ENCODE assay signal across 7 cellular contexts in genomic region chr7:70736715-70737460, GRCh38.
DNase-seq lines count a peak whose midpoint lies in the region; ATAC-seq and TF ChIP-seq lines count a peak whose summit lies in the region.

No MANE protein-coding gene starts in this region.

- no peak overlapping the region for H2AFZ ChIP-seq in H9 (ENCODE audit: low read length)

- DNase-seq in H9 (no peak), brain microvascular endothelial cell (peak; percentile 56), kidney glomerular epithelial cell (lab: John Stamatoyannopoulos, UW) (peak; percentile 65), upper lobe of left lung (peak in 1 of 2 donors; percentile 36), NCI-H345 (lab: John Stamatoyannopoulos, UW) (no peak), GM13977 (ENCODE audit: low spot score) (no peak)

- no peak overlapping the region for H3K18ac ChIP-seq in H9 (ENCODE audit: insufficient read length, low read depth, low read length)

- in situ Hi-C loops in brain microvascular endothelial cell (cut with HindIII; ENCODE audit: low pct_ligation_motif_present, low sequenced_read_pairs) (no loop called here), GM13977 (cut with MboI; ENCODE audit: low pct_unique_long_range_greater_than_20kb, low sequenced_read_pairs, unreplicated experiment) (no loop called here)

- no peak overlapping the region for H2BK12ac ChIP-seq in H9 (ENCODE audit: insufficient read length, low read depth, low read length)

- H3K27ac Mint-ChIP-seq in H9, result peak overlapping the region in 2 of 3 experiments; percentile 50 to 84; a peak in 4 of 7 replicates

- H3K9me3 Mint-ChIP-seq in H9, result no peaks in the 10 kb centered on the region

- TF ChIP-seq EP300 in upper lobe of left lung (IDR thresholded peaks at IDR 0.05), result no peak

- WGBS in H9 (ENCODE audit: extremely low coverage, insufficient read length, low lambda C conversion rate), result no CpG with 5 or more reads among the region's 11 CpGs
- WGBS in upper lobe of left lung, 2 donors, result 23 to 24% methylated on average over 11 of the region's 11 CpGs

- no peaks in the 10 kb centered on the region for H3K23me2 ChIP-seq in H9 (ENCODE audit: insufficient read length, low read depth, low read length, poor library complexity, severe bottlenecking)

- no peak overlapping the region for H2BK5ac ChIP-seq in H9 (ENCODE audit: insufficient read length, low read length)

- no peak overlapping the region for H3K23ac ChIP-seq in H9 (ENCODE audit: insufficient read length, low read depth, low read length)

- H3K9me3 ChIP-seq in H9 (ENCODE audit: control insufficient read depth, low read depth, low read length) (no peaks in the 10 kb centered on the region), upper lobe of left lung (no peaks in the 10 kb centered on the region)

- no peak overlapping the region for H4K91ac ChIP-seq in H9 (ENCODE audit: insufficient read length, low read depth, low read length)

- ATAC-seq in upper lobe of left lung (ENCODE audit: low FRiP score in 2 of 2) (peak in 1 of 2 donors; percentile 88), HG02970 (IDR thresholded peaks at IDR 0.05; ENCODE audit: low FRiP score, unreplicated experiment) (no peak)

- H2BK20ac ChIP-seq in H9 (ENCODE audit: low read depth, low read length, poor library complexity, severe bottlenecking), result no peak overlapping the region

- H3K4me1 ChIP-seq in H9 (ENCODE audit: insufficient read depth, low read length), result peaks cover 12% of the 10 kb centered on the region; the same call in 1 of the 2 replicates
- H3K4me1 ChIP-seq in upper lobe of left lung, result peaks cover 17 to 45% (median 28%) of the 10 kb centered on the region in 4 donors

- H3K14ac ChIP-seq in H9 (ENCODE audit: insufficient read depth, low read length), result no peak overlapping the region

- peak overlapping the region in 1 of 2 experiments; percentile 15; a peak in 1 of 5 replicates for H3K4me3 Mint-ChIP-seq in H9

- H3K27me3 Mint-ChIP-seq in H9 (ENCODE audit: low read depth), result no peaks in the 10 kb centered on the region

- TF ChIP-seq CTCF in H9 (conservative IDR thresholded peaks at IDR 0.05) (no peak), brain microvascular endothelial cell (IDR thresholded peaks at IDR 0.05; ENCODE audit: low read depth, low read length, missing control alignments) (no peak), upper lobe of left lung (IDR thresholded peaks at IDR 0.05) (no peak), GM13977 (IDR thresholded peaks at IDR 0.05; ENCODE audit: extremely low read depth, insufficient read depth, missing control alignments) (no peak)

- peak overlapping the region; percentile 49 for H3K4me3 ChIP-seq in brain microvascular endothelial cell (ENCODE audit: low read depth, low read length)
- peak overlapping the region in 2 of 4 donors; percentile 9 to 25 for H3K4me3 ChIP-seq in upper lobe of left lung

- no peak for TF ChIP-seq POLR2A in upper lobe of left lung (IDR thresholded peaks at IDR 0.05)

- H2AK5ac ChIP-seq in H9 (ENCODE audit: insufficient read length, low read length), result no peak overlapping the region

- no peak overlapping the region for H3K9ac ChIP-seq in H9 (ENCODE audit: extremely low read depth, insufficient read length, low read length)

- H3K4me2 ChIP-seq in H9 (ENCODE audit: insufficient read depth, insufficient read length, low read length), result no peak overlapping the region

- H3K27ac ChIP-seq in H9 (ENCODE audit: insufficient read length, low read depth, low read length), result no peak overlapping the region
- peak overlapping the region; percentile 13 for H3K27ac ChIP-seq in brain microvascular endothelial cell
- H3K27ac ChIP-seq in upper lobe of left lung, result peak overlapping the region; percentile 19 to 74 (median 40)

- no peak overlapping the region for H4K5ac ChIP-seq in H9 (ENCODE audit: insufficient read length, low read depth, low read length)

- H3K27me3 ChIP-seq in H9 (ENCODE audit: insufficient read depth, low read length) (no peaks in the 10 kb centered on the region), brain microvascular endothelial cell (replicated peaks) (no peaks in the 10 kb centered on the region), upper lobe of left lung (no peaks in the 10 kb centered on the region)

- H4K8ac ChIP-seq in H9 (replicated peaks; ENCODE audit: insufficient read length, low read depth, low read length), result no peak overlapping the region

- H3K4ac ChIP-seq in H9 (ENCODE audit: low read depth, low read length), result no peak overlapping the region

- peaks cover 70 to 88% of the 10 kb centered on the region in 2 experiments for H3K4me1 Mint-ChIP-seq in H9

- H3K36me3 ChIP-seq in brain microvascular endothelial cell (replicated peaks) (no peaks in the 10 kb centered on the region), upper lobe of left lung (no peaks in the 10 kb centered on the region)

- peaks cover 21% of the 10 kb centered on the region; the same call in 1 of the 2 replicates for H3K79me2 ChIP-seq in H9 (ENCODE audit: insufficient read depth, low read length)

- H2BK15ac ChIP-seq in H9 (ENCODE audit: low read depth, low read length), result no peak overlapping the region

- peaks cover 7% of the 10 kb centered on the region for H3K79me1 ChIP-seq in H9 (ENCODE audit: insufficient read depth, low read depth, low read length, poor library complexity, severe bottlenecking)

- H3T11ph ChIP-seq in H9 (ENCODE audit: low read length), result no peak overlapping the region

- no peak overlapping the region for H3K56ac ChIP-seq in H9 (ENCODE audit: insufficient read length, low read depth, low read length)

- H2BK120ac ChIP-seq in H9 (ENCODE audit: low read depth, low read length, poor library complexity, severe bottlenecking), result no peak overlapping the region

- peaks cover under 1 to 46% (median 45%) of the 10 kb centered on the region in 3 experiments; a peak in 5 of 7 replicates for H3K36me3 Mint-ChIP-seq in H9 (ENCODE audit: insufficient read depth in 1 of 3, low read depth in 3 of 3)

- no peaks in the 10 kb centered on the region for H4K20me1 ChIP-seq in H9 (ENCODE audit: control insufficient read depth, insufficient read depth, insufficient read length)

Comparison
In these comparisons a context has a peak if more than half of its experiments do, and no peak if none do; other contexts are left out.
1. DNase-seq: peak in brain microvascular endothelial cell (single experiment) and kidney glomerular epithelial cell (single experiment); none in H9 (single experiment), NCI-H345 (single experiment) and GM13977 (single experiment).